In genomic region chr6:193773-194310, GRCh38 we compare ENCODE assay signal across 9 cellular contexts.
A peak's percentile ranks its signal among the peaks of the same experiment; 100 is the strongest.
DNase-seq lines count a peak whose midpoint lies in the region; ATAC-seq and FAIRE-seq lines count a peak whose summit lies in the region.
"Had no signal": no experiment of that assay in that cellular context is flagged by ENCODE, and none has a peak within 500 bp of the region (broad histone marks: within the 10 kb centered on the region; RNA-seq: fewer than 3 reads in every experiment).

No MANE protein-coding gene starts in this region.

- DNase-seq in activated T-cell treated with anti-CD3 and anti-CD28 coated beads for 4 hours (peak; percentile 42), NCI-H2196 treated with DMSO at 0.1 percent for 48 hours (lab: John Stamatoyannopoulos, UW; ENCODE audit: unreplicated experiment) (no peak), MV-4-11 (lab: John Stamatoyannopoulos, UW) (no peak), urothelium cell line (ENCODE audit: low spot score) (no peak)
- peak; percentile 59 for DNase-seq in stimulated activated CD4-positive, alpha-beta T cell treated with anti-CD3 and anti-CD28 coated beads, Interleukin-2, amount 100 ng/mL, for 4 hours (ENCODE audit: low read depth)
- DNase-seq: brain microvascular endothelial cell had no signal

- ATAC-seq in GM18517 (IDR thresholded peaks at IDR 0.05; ENCODE audit: unreplicated experiment), result peak; percentile 35
- peak; percentile 39 for ATAC-seq in HG03175 (IDR thresholded peaks at IDR 0.05; ENCODE audit: unreplicated experiment)
- ATAC-seq in HG02840 (IDR thresholded peaks at IDR 0.05; ENCODE audit: low FRiP score, unreplicated experiment), result no peak

- no peak for FAIRE-seq in urothelium cell line (lab: Jason Lieb, UNC)

Comparison
In these comparisons a context has a peak if more than half of its experiments do, and no peak if none do; other contexts are left out.
1. DNase-seq: peak in activated T-cell treated with anti-CD3 and anti-CD28 coated beads for 4 hours (single experiment) and stimulated activated CD4-positive, alpha-beta T cell treated with anti-CD3 and anti-CD28 coated beads, Interleukin-2, amount 100 ng/mL, for 4 hours (single experiment); none in NCI-H2196 treated with DMSO at 0.1 percent for 48 hours (single experiment), MV-4-11 (single experiment) and urothelium cell line (single experiment).